ENCODE assay signal across 11 cellular contexts in the genomic region with DNA sequence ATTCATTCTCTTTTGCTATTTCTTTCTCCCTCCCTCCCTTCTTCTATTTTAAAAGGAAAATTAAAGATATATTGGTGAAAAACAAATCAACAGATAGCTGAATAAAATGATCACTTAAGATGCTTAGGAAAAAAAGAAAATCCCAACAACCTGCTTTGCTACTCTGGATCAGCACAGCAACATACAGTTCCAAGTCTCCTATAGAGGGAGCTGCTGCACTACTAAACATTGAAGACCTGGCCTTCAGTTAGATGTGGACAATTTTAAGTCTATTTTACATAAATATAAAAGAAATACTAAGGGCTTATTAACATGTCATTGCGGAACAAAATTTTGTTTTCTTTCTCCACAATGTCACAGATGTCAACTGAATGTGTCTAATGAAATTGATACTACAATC.
DNase-seq lines count a peak whose midpoint lies in the region; ATAC-seq and TF ChIP-seq lines count a peak whose summit lies in the region.
"Had no signal": no experiment of that assay in that cellular context is flagged by ENCODE, and none has a peak within 500 bp of the region (broad histone marks: within the 10 kb centered on the region; RNA-seq: fewer than 3 reads in every experiment).

No MANE protein-coding gene starts in this region.

- no peak for TF ChIP-seq POLR2A in heart left ventricle (IDR thresholded peaks at IDR 0.05)

- H3K36me3 Mint-ChIP-seq in activated naive CD8-positive, alpha-beta T cell treated with anti-CD3 and anti-CD28 coated beads for 36 hours = no peaks in the 10 kb centered on the region
- H3K36me3 Mint-ChIP-seq: CD8-positive, alpha-beta memory T cell had no signal

- H3K36me3 ChIP-seq in heart left ventricle (no peaks in the 10 kb centered on the region), right atrium auricular region (no peaks in the 10 kb centered on the region)

- H3K9me3 Mint-ChIP-seq in activated naive CD8-positive, alpha-beta T cell treated with anti-CD3 and anti-CD28 coated beads for 36 hours = no peaks in the 10 kb centered on the region

- no peaks in the 10 kb centered on the region for H3K4me1 Mint-ChIP-seq in activated naive CD8-positive, alpha-beta T cell treated with anti-CD3 and anti-CD28 coated beads for 36 hours
- H3K4me1 Mint-ChIP-seq: CD8-positive, alpha-beta memory T cell had no signal

- no peak overlapping the region for H3K4me3 Mint-ChIP-seq in activated naive CD8-positive, alpha-beta T cell treated with anti-CD3 and anti-CD28 coated beads for 36 hours
- H3K4me3 Mint-ChIP-seq: CD8-positive, alpha-beta memory T cell had no signal

- no peak overlapping the region for H3K4me3 ChIP-seq in heart left ventricle
- H3K4me3 ChIP-seq in right atrium auricular region = no peak overlapping the region
- H3K4me3 ChIP-seq: skin epidermis had no signal

- H3K27ac ChIP-seq in heart left ventricle (no peak overlapping the region), right atrium auricular region (no peak overlapping the region), foreskin keratinocyte (no peak overlapping the region)
- H3K27ac ChIP-seq: skin epidermis had no signal

- H3K27me3 ChIP-seq in heart left ventricle (no peaks in the 10 kb centered on the region), right atrium auricular region (no peaks in the 10 kb centered on the region), foreskin keratinocyte (no peaks in the 10 kb centered on the region)

- H3K4me1 ChIP-seq in heart left ventricle (no peaks in the 10 kb centered on the region), right atrium auricular region (no peaks in the 10 kb centered on the region), foreskin keratinocyte (no peaks in the 10 kb centered on the region)

- no peak overlapping the region for H3K27ac Mint-ChIP-seq in activated naive CD8-positive, alpha-beta T cell treated with anti-CD3 and anti-CD28 coated beads for 36 hours
- H3K27ac Mint-ChIP-seq: CD8-positive, alpha-beta memory T cell had no signal

- H3K9me3 ChIP-seq in heart left ventricle (no peaks in the 10 kb centered on the region), right atrium auricular region (no peaks in the 10 kb centered on the region)

- DNase-seq in heart left ventricle = no peak
- no peak for DNase-seq in right atrium auricular region (ENCODE audit: low spot score)
- DNase-seq in RPMI8226 = peak; percentile 11
- peak in 1 of 2 donors; percentile 9 for DNase-seq in foreskin keratinocyte
- DNase-seq in superior temporal gyrus (ENCODE audit: extremely low spot score) = peak; percentile 26
- no peak for DNase-seq in NCI-H1092 (lab: John Stamatoyannopoulos, UW)
- no peak for DNase-seq in activated naive CD8-positive, alpha-beta T cell treated with anti-CD3 and anti-CD28 coated beads for 36 hours
- DNase-seq: CD8-positive, alpha-beta memory T cell; hippocampal formation had no signal

- ATAC-seq in heart left ventricle (no peak), foreskin keratinocyte (peak; percentile 48), GM21367 (IDR thresholded peaks at IDR 0.05; ENCODE audit: unreplicated experiment) (no peak)

- TF ChIP-seq CTCF in heart left ventricle (IDR thresholded peaks at IDR 0.05) = peak in 8 of 12 donors; percentile 9 to 32 (median 22)
- peak in 1 of 2 donors; percentile 34 for TF ChIP-seq CTCF in right atrium auricular region (IDR thresholded peaks at IDR 0.05)
- peak; percentile 58 for TF ChIP-seq CTCF in foreskin keratinocyte (conservative IDR thresholded peaks at IDR 0.05)

- 23 to 38% (median 30%) methylated on average over 1 of the region's 1 CpG for WGBS in heart left ventricle, 4 donors

- H3K27me3 Mint-ChIP-seq in activated naive CD8-positive, alpha-beta T cell treated with anti-CD3 and anti-CD28 coated beads for 36 hours = no peaks in the 10 kb centered on the region
- H3K27me3 Mint-ChIP-seq: CD8-positive, alpha-beta memory T cell had no signal

- intact Hi-C loops in heart left ventricle (cut with DNase I) = no loop called here

Comparison
In these comparisons a context has a peak if more than half of its experiments do, and no peak if none do; other contexts are left out.
1. DNase-seq: peak in RPMI8226 (single experiment) and superior temporal gyrus (single experiment); none in heart left ventricle (0 of 5), right atrium auricular region (single experiment), NCI-H1092 (single experiment) and activated naive CD8-positive, alpha-beta T cell treated with anti-CD3 and anti-CD28 coated beads for 36 hours (single experiment).